Comparison of ENCODE assay signal across 17 cellular contexts in the genomic region with DNA sequence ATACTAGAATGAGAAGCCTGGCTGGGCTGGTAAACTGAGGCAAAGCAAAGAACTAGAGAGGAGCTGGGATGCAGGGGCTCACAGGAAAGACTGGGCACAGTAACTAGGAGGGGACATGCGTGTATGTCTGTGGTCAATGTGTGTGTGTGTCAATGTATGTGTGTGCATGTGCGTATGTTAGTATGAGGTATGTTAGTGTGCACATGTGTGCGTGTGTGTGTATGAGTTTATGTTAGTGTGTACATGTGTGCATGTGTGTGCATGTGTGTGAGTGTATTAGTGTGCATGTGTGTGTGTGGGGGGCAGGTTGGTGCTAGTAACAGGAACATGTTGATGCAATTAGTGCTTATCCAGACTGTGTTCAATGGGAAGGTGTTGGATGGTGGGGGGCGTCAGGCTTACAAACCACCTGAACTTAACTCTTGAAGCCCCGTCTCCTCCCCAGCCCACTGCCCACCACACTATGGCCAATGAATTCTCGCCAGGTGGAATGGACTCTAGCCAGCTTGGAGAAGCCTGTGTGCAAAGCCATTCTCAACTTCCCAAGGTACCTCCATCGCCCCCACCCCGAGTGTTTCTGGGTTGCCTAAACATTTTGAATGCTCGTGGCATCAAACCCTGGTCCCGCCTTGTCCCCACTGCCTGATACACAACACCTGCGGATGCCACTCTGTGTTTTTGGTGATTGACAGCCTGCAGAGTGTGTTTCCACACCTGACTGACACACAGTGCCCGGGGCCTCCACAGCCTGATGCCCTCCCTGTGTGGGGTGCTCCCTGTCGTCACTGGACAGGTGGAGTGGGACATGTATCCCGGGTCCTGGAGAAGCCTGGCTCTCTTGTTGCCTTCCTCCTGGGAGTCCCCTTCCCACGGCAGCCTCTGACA.
"Had no signal": no experiment of that assay in that cellular context is flagged by ENCODE, and none has a peak within 500 bp of the region (broad histone marks: within the 10 kb centered on the region; RNA-seq: fewer than 3 reads in every experiment).

No MANE protein-coding gene starts in this region.

- DNase-seq: effector CD4-positive, alpha-beta T cell; endodermal cell; erythroblast; foreskin keratinocyte; left colon; mesendoderm; naive B cell; psoas muscle; small intestine; stimulated activated CD4-positive, alpha-beta T cell treated with anti-CD3 and anti-CD28 coated beads, Interleukin-2, amount 100 ng/mL, for 48 hours had no signal

- H3K36me3 Mint-ChIP-seq: naive B cell had no signal

- H3K27me3 ChIP-seq: foreskin keratinocyte, testis, tibial nerve had no signal

- H3K27ac ChIP-seq: coronary artery, foreskin keratinocyte, neutrophil, psoas muscle, testis, tibial nerve had no signal

- H3K4me1 ChIP-seq: foreskin keratinocyte, psoas muscle, testis had no signal

- H3K4me3 Mint-ChIP-seq: endodermal cell; naive B cell; nephron; stimulated activated naive CD8-positive, alpha-beta T cell treated with anti-CD3 and anti-CD28 coated beads, Interleukin-15, Interleukin-2, amounts not matched to agents 100 ng/mL and 50 ng/mL, for 24 hours had no signal

- FAIRE-seq: endothelial cell of umbilical vein, small intestine had no signal

- ATAC-seq: foreskin keratinocyte, left colon, psoas muscle had no signal

- H3K36me3 ChIP-seq: neutrophil, tibial nerve had no signal

- H3K4me3 ChIP-seq: coronary artery, psoas muscle, testis, tibial nerve had no signal

- H3K9me3 Mint-ChIP-seq: endodermal cell; naive B cell; nephron; stimulated activated naive CD8-positive, alpha-beta T cell treated with anti-CD3 and anti-CD28 coated beads, Interleukin-15, Interleukin-2, amounts not matched to agents 100 ng/mL and 50 ng/mL, for 24 hours had no signal

- H3K9me3 ChIP-seq: neutrophil, psoas muscle, testis, tibial nerve had no signal

- H3K27ac Mint-ChIP-seq: endodermal cell; naive B cell; stimulated activated naive CD8-positive, alpha-beta T cell treated with anti-CD3 and anti-CD28 coated beads, Interleukin-15, Interleukin-2, amounts not matched to agents 100 ng/mL and 50 ng/mL, for 24 hours had no signal
